Comparison of ENCODE assay signal across 29 cellular contexts in the genomic region with DNA sequence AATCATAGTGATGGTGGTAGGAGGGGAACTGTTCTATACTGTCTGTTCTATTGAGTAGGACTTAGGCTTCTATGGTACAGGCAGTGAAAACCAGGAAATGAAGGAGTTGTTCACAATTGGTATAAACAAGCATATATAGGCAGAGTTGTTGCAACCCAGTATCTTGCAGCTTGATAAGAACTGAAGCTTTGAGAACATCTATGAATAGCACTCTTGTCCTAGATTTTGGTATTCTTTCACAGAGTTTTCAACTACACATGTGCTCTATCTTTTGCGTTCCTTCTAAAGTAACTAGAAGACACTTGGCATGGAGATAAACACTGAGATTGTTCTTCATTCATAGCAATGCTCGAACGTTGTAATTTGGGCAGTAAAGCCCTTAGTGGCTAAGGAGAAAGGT.
"Had no signal": no experiment of that assay in that cellular context is flagged by ENCODE, and none has a peak within 500 bp of the region (broad histone marks: within the 10 kb centered on the region; RNA-seq: fewer than 3 reads in every experiment).

No MANE protein-coding gene starts in this region.

- H3K9me3 Mint-ChIP-seq: activated B cell treated with CpG ODN at 0.5 μM for 24 hours; activated CD8-positive, alpha-beta T cell treated with anti-CD3 and anti-CD28 coated beads for 36 hours; activated naive CD4-positive, alpha-beta T cell treated with anti-CD3 and anti-CD28 coated beads, Interleukin-2, amount 50 U/mL, for 24 hours; activated naive CD8-positive, alpha-beta T cell treated with anti-CD3 and anti-CD28 coated beads for 36 hours; activated T-cell treated with anti-CD3 and anti-CD28 coated beads, Interleukin-2, amount 50 U/mL, for 4 hours; endodermal cell; T-helper 2 cell treated with Interferon-gamma antibody and Interleukin-4, amounts not matched to agents 5 μg/mL and 100 μg/mL, for 36 hours had no signal

- H3K36me3 Mint-ChIP-seq: activated naive CD4-positive, alpha-beta T cell treated with anti-CD3 and anti-CD28 coated beads, Interleukin-2, amount 50 U/mL, for 24 hours; activated naive CD8-positive, alpha-beta T cell treated with anti-CD3 and anti-CD28 coated beads for 36 hours; brain had no signal

- DNase-seq: activated B cell treated with CpG ODN at 0.5 μM for 24 hours; activated CD4-positive, alpha-beta T cell treated with anti-CD3 and anti-CD28 coated beads for 48 hours; activated CD4-positive, alpha-beta T cell treated with anti-CD3 and anti-CD28 coated beads, Interleukin-2, amount 50 U/mL, for 1 hour; activated CD4-positive, alpha-beta T cell treated with anti-CD3 and anti-CD28 coated beads, Interleukin-2, amount 50 U/mL, for 48 hours; activated CD8-positive, alpha-beta memory T cell treated with anti-CD3 and anti-CD28 coated beads for 24 hours; activated CD8-positive, alpha-beta T cell treated with anti-CD3 and anti-CD28 coated beads for 36 hours; activated effector memory CD4-positive, alpha-beta T cell treated with anti-CD3 and anti-CD28 coated beads, Interleukin-2, amount 50 U/mL, for 16 hours; activated naive CD4-positive, alpha-beta T cell treated with anti-CD3 and anti-CD28 coated beads for 36 hours; activated naive CD8-positive, alpha-beta T cell treated with anti-CD3 and anti-CD28 coated beads for 36 hours; activated naive CD8-positive, alpha-beta T cell treated with anti-CD3 and anti-CD28 coated beads, Interleukin-2, amount 50 U/mL, for 24 hours; activated T-cell treated with anti-CD3 and anti-CD28 coated beads, Interleukin-2, amount 50 U/mL, for 4 hours; adrenal gland; amygdala; central memory CD4-positive, alpha-beta T cell; cerebellar nuclear complex; colonic mucosa; effector memory CD4-positive, alpha-beta T cell; endodermal cell; erythroblast; foreskin keratinocyte; heart right ventricle; T-helper 1 cell; T-helper 17 cell; T1000; WERI-Rb-1 had no signal

- H3K4me1 Mint-ChIP-seq: activated B cell treated with CpG ODN at 0.5 μM for 24 hours; activated naive CD4-positive, alpha-beta T cell treated with anti-CD3 and anti-CD28 coated beads, Interleukin-2, amount 50 U/mL, for 24 hours; activated naive CD8-positive, alpha-beta T cell treated with anti-CD3 and anti-CD28 coated beads for 36 hours; activated naive CD8-positive, alpha-beta T cell treated with anti-CD3 and anti-CD28 coated beads, Interleukin-2, amount 50 U/mL, for 24 hours; activated T-helper 17 cell treated with anti-CD3 and anti-CD28 coated beads, Interleukin-2, amount 50 U/mL, for 72 hours; brain; endodermal cell; T-helper 17 cell had no signal

- H3K4me3 Mint-ChIP-seq: activated B cell treated with CpG ODN at 0.5 μM for 24 hours; activated CD8-positive, alpha-beta T cell treated with anti-CD3 and anti-CD28 coated beads for 36 hours; activated naive CD4-positive, alpha-beta T cell treated with anti-CD3 and anti-CD28 coated beads for 36 hours; activated naive CD4-positive, alpha-beta T cell treated with anti-CD3 and anti-CD28 coated beads, Interleukin-2, amount 50 U/mL, for 24 hours; activated naive CD8-positive, alpha-beta T cell treated with anti-CD3 and anti-CD28 coated beads for 36 hours; activated naive CD8-positive, alpha-beta T cell treated with anti-CD3 and anti-CD28 coated beads, Interleukin-2, amount 50 U/mL, for 24 hours; activated T-cell treated with anti-CD3 and anti-CD28 coated beads, Interleukin-2, amount 50 U/mL, for 4 hours; activated T-helper 17 cell treated with anti-CD3 and anti-CD28 coated beads, Interleukin-2, amount 50 U/mL, for 72 hours; brain; endodermal cell; T-helper 17 cell; T-helper 2 cell treated with Interferon-gamma antibody and Interleukin-4, amounts not matched to agents 5 μg/mL and 100 μg/mL, for 36 hours had no signal

- H3K27ac Mint-ChIP-seq: activated B cell treated with CpG ODN at 0.5 μM for 24 hours; activated CD8-positive, alpha-beta T cell treated with anti-CD3 and anti-CD28 coated beads for 36 hours; activated naive CD4-positive, alpha-beta T cell treated with anti-CD3 and anti-CD28 coated beads for 36 hours; activated naive CD4-positive, alpha-beta T cell treated with anti-CD3 and anti-CD28 coated beads, Interleukin-2, amount 50 U/mL, for 24 hours; activated naive CD8-positive, alpha-beta T cell treated with anti-CD3 and anti-CD28 coated beads for 36 hours; activated naive CD8-positive, alpha-beta T cell treated with anti-CD3 and anti-CD28 coated beads, Interleukin-2, amount 50 U/mL, for 24 hours; activated T-helper 17 cell treated with anti-CD3 and anti-CD28 coated beads, Interleukin-2, amount 50 U/mL, for 72 hours; brain; endodermal cell; T-helper 17 cell; T-helper 2 cell treated with Interferon-gamma antibody and Interleukin-4, amounts not matched to agents 5 μg/mL and 100 μg/mL, for 36 hours had no signal

- H3K27me3 Mint-ChIP-seq: activated B cell treated with CpG ODN at 0.5 μM for 24 hours; activated CD8-positive, alpha-beta T cell treated with anti-CD3 and anti-CD28 coated beads for 36 hours; activated naive CD4-positive, alpha-beta T cell treated with anti-CD3 and anti-CD28 coated beads, Interleukin-2, amount 50 U/mL, for 24 hours; activated naive CD8-positive, alpha-beta T cell treated with anti-CD3 and anti-CD28 coated beads for 36 hours; activated naive CD8-positive, alpha-beta T cell treated with anti-CD3 and anti-CD28 coated beads, Interleukin-2, amount 50 U/mL, for 24 hours; brain had no signal
